23 cellular contexts compared by ENCODE assay signal in genomic region chr10:18217577-18217976, GRCh38.
A peak's percentile ranks its signal among the peaks of the same experiment; 100 is the strongest.
DNase-seq lines count a peak whose midpoint lies in the region; ATAC-seq, FAIRE-seq and TF ChIP-seq lines count a peak whose summit lies in the region.
"Had no signal": no experiment of that assay in that cellular context is flagged by ENCODE, and none has a peak within 500 bp of the region (broad histone marks: within the 10 kb centered on the region; RNA-seq: fewer than 3 reads in every experiment).

No MANE protein-coding gene starts in this region.

- TF ChIP-seq CTCF in cardiac muscle cell (IDR thresholded peaks at IDR 0.05; ENCODE audit: low read depth, low read length): no peak
- TF ChIP-seq CTCF in right lobe of liver (IDR thresholded peaks at IDR 0.05): no peak
- no peak for TF ChIP-seq CTCF in HepG2 (CRISPR knock-in tag; IDR thresholded peaks at IDR 0.05)
- no peak for TF ChIP-seq CTCF in lower lobe of right lung (IDR thresholded peaks at IDR 0.05)

- TF ChIP-seq POLR2A in right lobe of liver (IDR thresholded peaks at IDR 0.05) (no peak), HepG2 (IDR thresholded peaks at IDR 0.05; ENCODE audit: insufficient read depth in 1 of 2, low read depth in 2 of 2, low read length in 2 of 2) (no peak)

- H3K9ac ChIP-seq in HepG2 (ENCODE audit: insufficient read depth, low read depth, low read length): no peak overlapping the region
- H3K9ac ChIP-seq: BLaER1, GM23248 had no signal

- H3K9me3 ChIP-seq in cardiac muscle cell (ENCODE audit: low read depth): no peaks in the 10 kb centered on the region
- no peaks in the 10 kb centered on the region for H3K9me3 ChIP-seq in right cardiac atrium (ENCODE audit: control insufficient read depth, low read length)
- H3K9me3 ChIP-seq in right lobe of liver: no peaks in the 10 kb centered on the region
- no peaks in the 10 kb centered on the region for H3K9me3 ChIP-seq in HepG2 (ENCODE audit: low read length)
- H3K9me3 ChIP-seq in lower lobe of right lung: no peaks in the 10 kb centered on the region
- H3K9me3 ChIP-seq: BLaER1, Caco-2 had no signal

- no peak overlapping the region for H3K4me3 ChIP-seq in cardiac muscle cell
- H3K4me3 ChIP-seq in right cardiac atrium (ENCODE audit: low read length): no peak overlapping the region
- H3K4me3 ChIP-seq in right lobe of liver: no peak overlapping the region
- no peak overlapping the region for H3K4me3 ChIP-seq in HepG2 (replicated peaks in 1 of 3; ENCODE audit: insufficient read depth in 1 of 3, low read depth in 2 of 3, low read length in 3 of 3)
- no peak overlapping the region for H3K4me3 ChIP-seq in lower lobe of right lung
- H3K4me3 ChIP-seq: BLaER1, GM12878, GM23248 had no signal

- ATAC-seq in right cardiac atrium (no peak), right lobe of liver (peak; percentile 52 to 67 (median 54)), HepG2 (no peak), lower lobe of right lung (peak; percentile 16 to 49)
- ATAC-seq: CD8-positive, alpha-beta T cell; GM12878 had no signal

- no peaks in the 10 kb centered on the region for H3K27me3 ChIP-seq in cardiac muscle cell
- no peaks in the 10 kb centered on the region for H3K27me3 ChIP-seq in right cardiac atrium (ENCODE audit: control insufficient read depth, insufficient read depth)
- H3K27me3 ChIP-seq in right lobe of liver: no peaks in the 10 kb centered on the region
- 0 out of 5 replicates have a peak, but pooled peaks cover 0 to 1% of the 10 kb centered on the region in 2 experiments for H3K27me3 ChIP-seq in HepG2 (ENCODE audit: control insufficient read depth in 1 of 2, insufficient read depth in 2 of 2, low read length in 2 of 2)
- H3K27me3 ChIP-seq in lower lobe of right lung (ENCODE audit: low read depth): no peaks in the 10 kb centered on the region
- H3K27me3 ChIP-seq: BLaER1 had no signal

- no peak for FAIRE-seq in HepG2 (lab: Jason Lieb, UNC)
- no peak for FAIRE-seq in HTR-8/SVneo (lab: Jason Lieb, UNC)
- FAIRE-seq: A204.1, GM12878, GM19239, H1 had no signal

- no peaks in the 10 kb centered on the region for H4K20me1 ChIP-seq in HepG2 (ENCODE audit: insufficient read depth, low read length)
- H4K20me1 ChIP-seq: BLaER1 had no signal

- POLR2A ChIA-PET in HepG2 (lab: Yijun Ruan, JAX): no interaction called here

- intact Hi-C loops in right cardiac atrium (cut with DNase I) (loop anchor here (5.0 to 10.0 kb wide), 4 partner anchors 73 to 373 kb away; partner anchors contain the start of gene CACNB2 (in 2 of the 4)), right lobe of liver (cut with DNase I) (no loop called here), HepG2 (cut with micrococcal nuclease; ENCODE audit: unreplicated experiment) (loop anchor here (5.0 to 10.0 kb wide), 2 partner anchors 370 to 613 kb away; no protein-coding TSS in a partner anchor), lower lobe of right lung (cut with DNase I) (no loop called here)

- H3K4me1 ChIP-seq in cardiac muscle cell (ENCODE audit: low read depth) (peaks cover 38% of the 10 kb centered on the region), right cardiac atrium (ENCODE audit: control insufficient read depth, insufficient read depth, low read length) (peaks cover 1% of the 10 kb centered on the region), right lobe of liver (no peaks in the 10 kb centered on the region), HepG2 (ENCODE audit: insufficient read depth, low read length) (no peaks in the 10 kb centered on the region), lower lobe of right lung (no peaks in the 10 kb centered on the region)
- H3K4me1 ChIP-seq: Caco-2 had no signal

- BruUV-seq in HepG2 (replicated peaks; lab: Mats Ljungman, UMichigan): no TSS peak

- no peak overlapping the region for H3K4me2 ChIP-seq in HepG2 (ENCODE audit: low read depth, low read length)
- H3K4me2 ChIP-seq: BLaER1 had no signal

- H3K36me3 ChIP-seq in cardiac muscle cell: no peaks in the 10 kb centered on the region
- H3K36me3 ChIP-seq in right lobe of liver: no peaks in the 10 kb centered on the region
- H3K36me3 ChIP-seq in HepG2 (replicated peaks in 1 of 2; ENCODE audit: control insufficient read depth in 1 of 2, insufficient read depth in 2 of 2, low read length in 2 of 2): no peaks in the 10 kb centered on the region
- no peaks in the 10 kb centered on the region for H3K36me3 ChIP-seq in lower lobe of right lung
- H3K36me3 ChIP-seq: BLaER1 had no signal

- no peak for TF ChIP-seq EP300 in HepG2 (IDR thresholded peaks at IDR 0.05; ENCODE audit: low read depth in 2 of 2, low read length in 2 of 2)
- TF ChIP-seq EP300 in HepG2 (CRISPR knock-in tag; IDR thresholded peaks at IDR 0.05; ENCODE audit: borderline replicate concordance): no peak

- H3K79me2 ChIP-seq in HepG2 (ENCODE audit: insufficient read depth, low read length): no peaks in the 10 kb centered on the region

- WGBS in right cardiac atrium: 63% methylated on average over 2 of the region's 2 CpGs
- 78% methylated on average over 1 of the region's 2 CpGs for WGBS in right lobe of liver (ENCODE audit: insufficient coverage, low coverage, low lambda C conversion rate, missing lambda C conversion rate)
- WGBS in HepG2 (ENCODE audit: low lambda C conversion rate): 0% methylated on average over 2 of the region's 2 CpGs

- H2AFZ ChIP-seq in HepG2 (ENCODE audit: low read length): no peak overlapping the region
- H2AFZ ChIP-seq: GM23248 had no signal

- no peak for TF ChIP-seq RAD21 in HepG2 (CRISPR knock-in tag; IDR thresholded peaks at IDR 0.05)

- CTCF ChIA-PET in HepG2 (lab: Yijun Ruan, JAX; ENCODE audit: low intra/inter-chr PET ratio, low total read pairs): no interaction called here

- H3K27ac ChIP-seq in cardiac muscle cell: peak overlapping the region; percentile 37
- no peak overlapping the region for H3K27ac ChIP-seq in right cardiac atrium (ENCODE audit: low read length)
- H3K27ac ChIP-seq in right lobe of liver: no peak overlapping the region
- H3K27ac ChIP-seq in HepG2 (ENCODE audit: extremely low read length, insufficient read depth, low read length): no peak overlapping the region
- H3K27ac ChIP-seq in lower lobe of right lung: no peak overlapping the region
- H3K27ac ChIP-seq: 22Rv1, BLaER1, C4-2B, GM23248 had no signal

- DNase-seq in cardiac muscle cell (ENCODE audit: low read depth in 1 of 2, low spot score in 1 of 2) (no peak), right cardiac atrium (no peak), right lobe of liver (no peak), HepG2 (ENCODE audit: low spot score) (no peak), lower lobe of right lung (no peak), iPS-NIHi7 (ENCODE audit: extremely low spot score) (no peak), HTR-8/SVneo (ENCODE audit: insufficient read length, low spot score) (no peak)
- DNase-seq: Caco-2; CD4-positive, CD25-positive, alpha-beta regulatory T cell; CD8-positive, alpha-beta T cell; DMS153; EL; GDM1; GM23248; H7; HCEC 1CT had no signal

- in situ Hi-C loops in HepG2 (cut with HindIII; ENCODE audit: extremely low pct_ligation_motif_present, low pct_unique_long_range_greater_than_20kb): loop anchor here (10.0 kb wide), 3 partner anchors 303 to 613 kb away; no protein-coding TSS in a partner anchor

TF ChIP-seq in HepG2, 621 proteins besides CTCF, POLR2A, EP300 and RAD21 (continues in another document):
- TF ChIP-seq XRCC5 (optimal IDR thresholded peaks at IDR 0.05; ENCODE audit: low read length) (no peak), ARNT2 (CRISPR knock-in tag; IDR thresholded peaks at IDR 0.05; ENCODE audit: low read depth) (no peak), GLMP (CRISPR knock-in tag; IDR thresholded peaks at IDR 0.05; ENCODE audit: borderline replicate concordance) (no peak), TOE1 (CRISPR knock-in tag; IDR thresholded peaks at IDR 0.05) (no peak), HOXD1 (CRISPR knock-in tag; IDR thresholded peaks at IDR 0.05) (no peak), HNRNPH1 (optimal IDR thresholded peaks at IDR 0.05; ENCODE audit: low read depth, low read length) (no peak), UBTF (CRISPR knock-in tag; IDR thresholded peaks at IDR 0.05) (no peak), MXD3 (CRISPR knock-in tag; IDR thresholded peaks at IDR 0.05) (no peak), ZNF180 (CRISPR knock-in tag; IDR thresholded peaks at IDR 0.05; ENCODE audit: borderline replicate concordance, low read depth) (no peak), PCBP1 (IDR thresholded peaks at IDR 0.05; ENCODE audit: borderline replicate concordance, low read depth, low read length) (no peak)

Comparison
In these comparisons a context has a peak if more than half of its experiments do, and no peak if none do; other contexts are left out.
1. ATAC-seq: peak in right lobe of liver (4 of 4) and lower lobe of right lung (2 of 2); none in right cardiac atrium (0 of 2) and HepG2 (single experiment).
2. intact Hi-C loops: an anchor here in right cardiac atrium (5.0 to 10.0 kb wide) and HepG2 (5.0 to 10.0 kb wide); none called in right lobe of liver and lower lobe of right lung.